18 cellular contexts compared by ENCODE assay signal in genomic region chr13:40756042-40756441, GRCh38.
DNase-seq lines count a peak whose midpoint lies in the region; ATAC-seq, FAIRE-seq and TF ChIP-seq lines count a peak whose summit lies in the region.
"Had no signal": no experiment of that assay in that cellular context is flagged by ENCODE, and none has a peak within 500 bp of the region (broad histone marks: within the 10 kb centered on the region; RNA-seq: fewer than 3 reads in every experiment).

No MANE protein-coding gene starts in this region.

- DNase-seq in GM12864 (ENCODE audit: low read depth), result no peak
- no peak for DNase-seq in GM19239 (ENCODE audit: insufficient read length, low spot score)
- no peak for DNase-seq in D341Med (ENCODE audit: low spot score)
- no peak for DNase-seq in anterior cingulate cortex (lab: John Stamatoyannopoulos, UW)
- no peak for DNase-seq in dedifferentiated amniotic fluid mesenchymal stem cell (ENCODE audit: extremely low spot score)
- DNase-seq: activated CD4-positive, alpha-beta T cell treated with anti-CD3 and anti-CD28 coated beads for 1 hour; activated gamma-delta T cell; CD4-positive, CD25-positive, alpha-beta regulatory T cell; IMR-90; NCI-H2081 treated with DMSO at 0.1 percent for 48 hours; NCI-H526; stomach; T1000 had no signal

- no peak for TF ChIP-seq CTCF in GM12864 (IDR thresholded peaks at IDR 0.05; ENCODE audit: low read depth, low read length, missing control alignments)

- peak overlapping the region; percentile 28; the same call in 1 of the 2 replicates for H3K4me3 ChIP-seq in GM12864 (ENCODE audit: low read depth, low read length)
- H3K4me3 ChIP-seq: right atrium auricular region, stomach had no signal

- FAIRE-seq in GM19239 (lab: Jason Lieb, UNC), result peak; percentile 95
- FAIRE-seq: endometrium had no signal

- ATAC-seq in GM21786 (IDR thresholded peaks at IDR 0.05; ENCODE audit: unreplicated experiment), result peak; percentile 57
- ATAC-seq in HG03354 (IDR thresholded peaks at IDR 0.05; ENCODE audit: poor library complexity, severe bottlenecking, unreplicated experiment), result peak; percentile 60
- ATAC-seq in HG03196 (IDR thresholded peaks at IDR 0.05; ENCODE audit: unreplicated experiment), result no peak
